8 cellular contexts compared by ENCODE assay signal in the genomic region with DNA sequence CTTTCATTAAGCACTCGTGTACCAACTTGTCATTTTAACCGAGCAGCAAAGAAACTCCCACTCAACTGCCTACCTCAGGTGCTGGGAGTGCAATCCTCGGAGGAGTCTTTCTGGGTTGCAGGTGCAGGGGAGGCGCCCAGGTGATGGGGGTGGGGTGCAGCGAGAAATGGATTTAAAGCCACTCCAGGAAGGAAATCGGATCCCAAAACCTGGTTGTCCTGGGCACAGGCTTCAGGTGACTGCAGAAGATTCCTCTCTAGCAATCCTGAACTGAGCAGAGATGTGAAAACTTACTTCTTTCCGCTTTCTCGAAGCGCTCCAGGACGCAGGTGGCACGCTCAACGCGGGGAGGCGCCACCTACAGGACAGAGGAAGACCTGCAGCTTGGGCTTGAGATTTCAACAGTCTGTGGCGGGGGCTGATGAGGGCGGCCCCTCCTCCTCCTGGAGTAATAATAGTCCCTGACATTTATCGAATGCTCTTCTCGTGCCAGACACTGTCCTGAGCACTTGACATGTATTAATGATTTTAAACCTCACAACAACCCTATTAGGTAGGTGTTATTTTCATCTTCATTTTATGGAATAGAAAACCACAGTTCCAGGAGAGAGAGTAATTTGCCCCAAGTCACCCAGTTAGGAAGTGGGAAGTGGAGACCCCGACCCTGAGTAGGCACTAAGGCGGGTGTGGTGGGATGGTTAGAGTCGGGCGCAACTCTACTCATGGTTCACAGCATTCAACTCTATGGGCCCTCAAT. TPM values are rescaled to one million over a fixed set of nuclear protein-coding genes. Genes with fewer than 3 reads are reported as not detected.
DNase-seq lines count a peak whose midpoint lies in the region; ATAC-seq lines count a peak whose summit lies in the region.

No MANE protein-coding gene starts in this region.

- H3K79me2 ChIP-seq in mesendoderm (ENCODE audit: control insufficient read depth, insufficient read depth, low read length), result no peaks in the 10 kb centered on the region

- H2AK5ac ChIP-seq in mesendoderm (ENCODE audit: low read length), result no peak overlapping the region

- no peak overlapping the region for H3K4me3 ChIP-seq in mesendoderm (ENCODE audit: low read length)

- H3K9ac ChIP-seq in mesendoderm (ENCODE audit: low read length), result no peak overlapping the region

- DNase-seq in DMS53 treated with DMSO at 0.1 percent for 48 hours (lab: John Stamatoyannopoulos, UW; ENCODE audit: unreplicated experiment), result peak; percentile 80
- peak; percentile 38 for DNase-seq in NCI-H526 treated with DMSO at 0.1 percent for 48 hours (lab: John Stamatoyannopoulos, UW)
- DNase-seq in activated CD4-positive, alpha-beta T cell treated with anti-CD3 and anti-CD28 coated beads, Interleukin-2, amount 50 U/mL, for 24 hours (ENCODE audit: low read depth in 1 of 2, low spot score in 1 of 2), result peak; percentile 52 to 73
- peak; percentile 73 for DNase-seq in effector CD4-positive, alpha-beta T cell
- DNase-seq in mesendoderm, result peak; percentile 69
- peak; percentile 43 for DNase-seq in stimulated activated CD8-positive, alpha-beta memory T cell treated with anti-CD3 and anti-CD28 coated beads, Interleukin-4, amount 100 ng/mL, for 24 hours (ENCODE audit: low read depth)

- H3K23ac ChIP-seq in mesendoderm (ENCODE audit: low read length), result no peak overlapping the region

- no peak overlapping the region for H2BK120ac ChIP-seq in mesendoderm (ENCODE audit: low read depth, low read length)

- no peak overlapping the region for H2BK15ac ChIP-seq in mesendoderm (replicated peaks; ENCODE audit: low read depth)

- no peak overlapping the region for H4K5ac ChIP-seq in mesendoderm (ENCODE audit: low read length)

- H3K27me3 ChIP-seq in mesendoderm (ENCODE audit: insufficient read depth, low read length, poor library complexity), result peaks cover 14% of the 10 kb centered on the region

- peaks cover 2% of the 10 kb centered on the region for H3K4me1 ChIP-seq in mesendoderm (ENCODE audit: control insufficient read depth, low read depth, low read length)

- H4K8ac ChIP-seq in mesendoderm (ENCODE audit: low read depth, low read length), result no peak overlapping the region

- H3K79me1 ChIP-seq in mesendoderm (ENCODE audit: low read length), result no peaks in the 10 kb centered on the region

- no peak overlapping the region for H3K4me2 ChIP-seq in mesendoderm (ENCODE audit: low read length)

- no peak overlapping the region for H3K27ac ChIP-seq in mesendoderm (ENCODE audit: low read depth, low read length)

- no CpG with 5 or more reads among the region's 22 CpGs for WGBS in mesendoderm (ENCODE audit: extremely low coverage, insufficient coverage, low lambda C conversion rate)

- ATAC-seq in HG02759 (IDR thresholded peaks at IDR 0.05; ENCODE audit: unreplicated experiment) (peak; percentile 62), GM21528 (IDR thresholded peaks at IDR 0.05; ENCODE audit: low FRiP score, unreplicated experiment) (no peak)

- H3K4ac ChIP-seq in mesendoderm (ENCODE audit: low read depth, low read length), result no peak overlapping the region

- H3K36me3 ChIP-seq in mesendoderm (ENCODE audit: control insufficient read depth, insufficient read depth, low read length), result no peaks in the 10 kb centered on the region

- H3K18ac ChIP-seq in mesendoderm (ENCODE audit: low read length), result no peak overlapping the region

- no peak overlapping the region for H3K56ac ChIP-seq in mesendoderm (ENCODE audit: low read length)

- no peak overlapping the region for H2BK5ac ChIP-seq in mesendoderm (ENCODE audit: low read length)

RNA-seq across cellular contexts. Expression of gene SKAP1, which starts 27.2 kb away (rescaled TPM):
- 0.04 TPM for polyA plus RNA-seq in mesendoderm (2013, experiment 1 of 2)
- not detected for polyA plus RNA-seq in mesendoderm (2013, experiment 2 of 2)
